ENCODE assay signal across 12 cellular contexts in the genomic region with DNA sequence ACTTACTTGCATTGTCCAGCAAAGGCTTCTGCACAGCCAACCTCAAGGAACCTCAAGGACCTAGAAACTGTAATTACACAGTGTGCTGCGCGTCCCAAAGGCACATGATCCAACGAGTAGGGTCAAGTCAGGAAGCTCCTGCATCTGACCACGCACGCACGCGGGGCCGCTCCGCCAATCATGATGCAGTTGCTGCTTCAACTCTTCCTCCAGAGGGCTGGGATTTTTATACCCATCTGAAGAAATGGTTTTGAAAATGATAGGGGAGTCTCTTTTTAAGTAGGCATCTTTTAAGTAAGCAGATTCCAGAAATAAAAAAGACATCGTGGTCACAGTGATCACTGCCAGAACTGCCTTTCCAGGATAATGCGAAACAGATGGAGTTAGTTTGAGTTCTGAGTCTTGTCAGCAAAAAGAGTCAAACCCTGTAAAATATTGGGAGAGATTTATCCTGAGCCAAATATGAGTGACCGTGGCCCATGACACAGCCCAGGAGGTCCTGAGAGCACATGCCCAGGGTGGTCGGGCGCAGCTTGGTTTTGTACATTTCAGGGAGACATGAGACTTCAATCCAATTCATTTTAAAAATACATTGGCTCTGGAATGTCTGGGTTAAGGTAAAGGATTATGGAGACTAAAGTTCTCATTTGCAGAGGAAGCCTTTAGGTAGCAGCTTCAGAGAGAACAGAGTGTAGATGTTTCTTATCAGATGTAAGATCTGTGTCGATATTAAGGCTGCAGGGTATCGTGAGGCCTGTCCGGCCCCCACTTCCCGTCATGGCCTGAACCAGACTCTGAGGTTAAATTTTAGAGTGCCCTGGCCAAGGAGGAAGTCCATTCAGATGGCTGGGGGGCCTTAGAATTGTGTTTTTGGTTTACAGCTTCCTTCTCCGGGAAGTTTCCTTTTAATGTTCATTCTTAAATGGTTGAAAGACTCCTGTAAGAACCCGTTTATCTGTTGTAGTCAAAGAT. TPM values are rescaled to one million over a fixed set of nuclear protein-coding genes. Genes with fewer than 3 reads are reported as not detected.
DNase-seq lines count a peak whose midpoint lies in the region; ATAC-seq and TF ChIP-seq lines count a peak whose summit lies in the region.
"Had no signal": no experiment of that assay in that cellular context is flagged by ENCODE, and none has a peak within 500 bp of the region (broad histone marks: within the 10 kb centered on the region; RNA-seq: fewer than 3 reads in every experiment).

No MANE protein-coding gene starts in this region.

- peaks cover 0 to 14% (median 2%) of the 10 kb centered on the region in 4 donors for H3K4me1 Mint-ChIP-seq in CD4-positive, alpha-beta memory T cell
- H3K4me1 Mint-ChIP-seq: activated B cell treated with CpG ODN at 0.5 μM for 24 hours; activated naive CD4-positive, alpha-beta T cell treated with anti-CD3 and anti-CD28 coated beads, Interleukin-2, amount 10 ng/mL, durations not matched to agents 7 days and 5 days had no signal

- no peaks in the 10 kb centered on the region for H3K79me1 ChIP-seq in IMR-90 (ENCODE audit: low read depth in 1 of 2, low read length in 2 of 2)

- peak overlapping the region; percentile 52 for H3K27ac ChIP-seq in IMR-90 (ENCODE audit: insufficient read depth, low read length)
- H3K27ac ChIP-seq in layer of hippocampus (ENCODE audit: low read depth, low read length): peak overlapping the region; percentile 6
- H3K27ac ChIP-seq in thymus (ENCODE audit: low read depth): peak overlapping the region; percentile 8
- no peak overlapping the region for H3K27ac ChIP-seq in CD4-positive, alpha-beta memory T cell (ENCODE audit: low read depth, low read length)

- H3K9me3 ChIP-seq in IMR-90 (ENCODE audit: control insufficient read depth, insufficient read depth, low read length): no peaks in the 10 kb centered on the region
- H3K9me3 ChIP-seq in thymus (ENCODE audit: control insufficient read depth): peaks cover 1% of the 10 kb centered on the region
- H3K9me3 ChIP-seq in CD4-positive, alpha-beta memory T cell (ENCODE audit: control insufficient read depth in 1 of 2, low read length in 2 of 2): no peaks in the 10 kb centered on the region

- H2AK9ac ChIP-seq in IMR-90 (replicated peaks; ENCODE audit: low read depth, low read length, poor library complexity): no peak overlapping the region

- peaks cover 0 to 7% (median 1%) of the 10 kb centered on the region in 8 donors for H3K9me3 Mint-ChIP-seq in CD4-positive, alpha-beta memory T cell
- H3K9me3 Mint-ChIP-seq: stimulated activated effector memory CD8-positive, alpha-beta T cell treated with anti-CD3 and anti-CD28 coated beads, Interleukin-12 subunit alpha, Interleukin-12 subunit beta, amount 100 ng/mL, for 72 hours had no signal

- in situ Hi-C loops in IMR-90 (cut with MboI; ENCODE audit: low sequenced_read_pairs) (no loop called here), astrocyte of the spinal cord (cut with HindIII; ENCODE audit: low sequenced_read_pairs) (no loop called here)

- peaks cover 15% of the 10 kb centered on the region for H3K4me1 ChIP-seq in IMR-90 (ENCODE audit: control insufficient read depth, insufficient read depth, low read length)
- peaks cover 3% of the 10 kb centered on the region for H3K4me1 ChIP-seq in thymus (ENCODE audit: control insufficient read depth, insufficient read depth, low read length)
- no peaks in the 10 kb centered on the region for H3K4me1 ChIP-seq in CD4-positive, alpha-beta memory T cell (ENCODE audit: insufficient read depth, low read length)

- H4K8ac ChIP-seq in IMR-90 (ENCODE audit: low read depth in 2 of 2, low read length in 2 of 2): peak overlapping the region; percentile 60 to 71

- peak overlapping the region; percentile 66; the same call in 1 of the 2 replicates for H3K4ac ChIP-seq in IMR-90 (ENCODE audit: low read depth, low read length)

- no peak overlapping the region for H3K4me2 ChIP-seq in IMR-90 (ENCODE audit: low read depth, low read length)

- H4K5ac ChIP-seq in IMR-90 (ENCODE audit: low read depth, low read length): 0 out of 2 replicates have a peak overlapping the region, but pooled peaks have one; percentile 6

- WGBS in IMR-90 (ENCODE audit: extremely low coverage in 2 of 2, insufficient read length in 1 of 2), 2 experiments: no CpG with 5 or more reads among the region's 20 CpGs
- WGBS in thymus: 71% methylated on average over 20 of the region's 20 CpGs

- no peaks in the 10 kb centered on the region for H3K36me3 Mint-ChIP-seq in CD4-positive, alpha-beta memory T cell
- H3K36me3 Mint-ChIP-seq: activated naive CD4-positive, alpha-beta T cell treated with anti-CD3 and anti-CD28 coated beads, Interleukin-2, amount 10 ng/mL, durations not matched to agents 7 days and 5 days; stimulated activated effector memory CD8-positive, alpha-beta T cell treated with anti-CD3 and anti-CD28 coated beads, Interleukin-12 subunit alpha, Interleukin-12 subunit beta, amount 100 ng/mL, for 72 hours had no signal

- peak overlapping the region; percentile 3; the same call in 1 of the 2 replicates for H3K18ac ChIP-seq in IMR-90 (ENCODE audit: low read depth, low read length)

- peak overlapping the region; percentile 48; the same call in 1 of the 3 replicates for H2BK15ac ChIP-seq in IMR-90 (ENCODE audit: low read depth, low read length)

- peak overlapping the region; percentile 68 for H3K14ac ChIP-seq in IMR-90 (replicated peaks; ENCODE audit: low read depth, low read length)

- intact Hi-C loops in IMR-90 (cut with micrococcal nuclease): loop anchor here (10.0 kb wide), 2 partner anchors 77 to 207 kb away; a partner anchor contains a TSS
- intact Hi-C loops in CD4-positive, alpha-beta memory T cell (cut with micrococcal nuclease): no loop called here

- peak overlapping the region; percentile 49 for H4K91ac ChIP-seq in IMR-90 (ENCODE audit: insufficient read depth, low read depth, low read length)

- H3K27ac Mint-ChIP-seq in CD4-positive, alpha-beta memory T cell: no peak overlapping the region
- H3K27ac Mint-ChIP-seq: activated B cell treated with CpG ODN at 0.5 μM for 24 hours; activated naive CD4-positive, alpha-beta T cell treated with anti-CD3 and anti-CD28 coated beads, Interleukin-2, amount 10 ng/mL, durations not matched to agents 7 days and 5 days; stimulated activated effector memory CD8-positive, alpha-beta T cell treated with anti-CD3 and anti-CD28 coated beads, Interleukin-12 subunit alpha, Interleukin-12 subunit beta, amount 100 ng/mL, for 72 hours had no signal

- no peak overlapping the region for H3K4me3 Mint-ChIP-seq in CD4-positive, alpha-beta memory T cell
- H3K4me3 Mint-ChIP-seq: activated B cell treated with CpG ODN at 0.5 μM for 24 hours; activated naive CD4-positive, alpha-beta T cell treated with anti-CD3 and anti-CD28 coated beads, Interleukin-2, amount 10 ng/mL, durations not matched to agents 7 days and 5 days; stimulated activated effector memory CD8-positive, alpha-beta T cell treated with anti-CD3 and anti-CD28 coated beads, Interleukin-12 subunit alpha, Interleukin-12 subunit beta, amount 100 ng/mL, for 72 hours had no signal

- H3K23ac ChIP-seq in IMR-90 (ENCODE audit: low read depth, low read length): no peak overlapping the region; the same call in 1 of the 2 replicates

- dilution Hi-C loops in IMR-90 (cut with HindIII; ENCODE audit: low sequenced_read_pairs, unreplicated experiment): no loop called here

- CTCF ChIA-PET in IMR-90 (lab: Yijun Ruan, JAX): interaction anchor here (0.6 to 1.3 kb wide), 6 partner anchors 9 to 86 kb away, joined by 3 to 4 read pairs (median 3); no protein-coding TSS in a partner anchor
- CTCF ChIA-PET in CD4-positive, alpha-beta memory T cell (lab: Charles Lee; ENCODE audit: partially characterized antibody): no interaction called here

- BruUV-seq in IMR-90 (replicated peaks; lab: Mats Ljungman, UMichigan): no TSS peak

- H2AK5ac ChIP-seq in IMR-90 (ENCODE audit: low read depth, low read length): peak overlapping the region; percentile 53; the same call in 1 of the 2 replicates

- H3K27me3 Mint-ChIP-seq in CD4-positive, alpha-beta memory T cell: peaks cover 16 to 17% of the 10 kb centered on the region in 2 donors

- no peaks in the 10 kb centered on the region for H4K20me1 ChIP-seq in IMR-90 (ENCODE audit: insufficient read depth, low read length)

- H3K4me3 ChIP-seq in IMR-90 (ENCODE audit: insufficient read depth, low read depth, low read length): no peak overlapping the region
- H3K4me3 ChIP-seq in astrocyte of the spinal cord (ENCODE audit: low read depth, low read length): no peak overlapping the region
- no peak overlapping the region for H3K4me3 ChIP-seq in thymus (ENCODE audit: low read length)
- no peak overlapping the region for H3K4me3 ChIP-seq in CD4-positive, alpha-beta memory T cell (ENCODE audit: low read length in 2 of 2)

- H3K9me1 ChIP-seq in IMR-90 (ENCODE audit: insufficient read depth, low read length): peaks cover 14% of the 10 kb centered on the region

- no peak for ATAC-seq in IMR-90 (ENCODE audit: low read depth)
- ATAC-seq: stimulated activated effector memory CD8-positive, alpha-beta T cell treated with anti-CD3 and anti-CD28 coated beads, Interleukin-12 subunit alpha, Interleukin-12 subunit beta, amount 100 ng/mL, for 72 hours had no signal

- TF ChIP-seq POLR2A in IMR-90 (IDR thresholded peaks at IDR 0.05; ENCODE audit: low read depth, low read length): no peak

- H3K9ac ChIP-seq in IMR-90 (ENCODE audit: low read depth, low read length): 0 out of 2 replicates have a peak overlapping the region, but pooled peaks have one; percentile 21

- no peaks in the 10 kb centered on the region for H3K27me3 ChIP-seq in IMR-90 (ENCODE audit: control insufficient read depth, insufficient read depth, low read length)
- no peaks in the 10 kb centered on the region for H3K27me3 ChIP-seq in layer of hippocampus (ENCODE audit: control insufficient read depth, insufficient read depth, low read length)
- peaks cover 6% of the 10 kb centered on the region for H3K27me3 ChIP-seq in thymus (ENCODE audit: control insufficient read depth, insufficient read depth)
- peaks cover 4% of the 10 kb centered on the region for H3K27me3 ChIP-seq in CD4-positive, alpha-beta memory T cell (ENCODE audit: insufficient read depth, low read length)

- peak overlapping the region; percentile 68 for H2AFZ ChIP-seq in IMR-90 (replicated peaks; ENCODE audit: low read length, poor library complexity)

- H3K36me3 ChIP-seq in IMR-90 (ENCODE audit: control insufficient read depth, insufficient read depth, low read length) (no peaks in the 10 kb centered on the region), thymus (ENCODE audit: control insufficient read depth, insufficient read depth) (no peaks in the 10 kb centered on the region)
- H3K36me3 ChIP-seq in CD4-positive, alpha-beta memory T cell (ENCODE audit: insufficient read depth, low read length): no peaks in the 10 kb centered on the region

- H3K56ac ChIP-seq in IMR-90 (ENCODE audit: extremely low read depth, insufficient read depth, low read length): peak overlapping the region; percentile 19; the same call in 1 of the 2 replicates

- peak; percentile 64 for DNase-seq in IMR-90
- DNase-seq in astrocyte of the spinal cord (ENCODE audit: low read depth, low spot score): peak; percentile 62
- no peak for DNase-seq in epidermal melanocyte (ENCODE audit: insufficient read length, low spot score)
- DNase-seq in CD4-positive, alpha-beta memory T cell: no peak
- no peak for DNase-seq in NCI-H2081 (lab: John Stamatoyannopoulos, UW)
- DNase-seq: activated B cell treated with CpG ODN at 0.5 μM for 24 hours; activated naive CD4-positive, alpha-beta T cell treated with anti-CD3 and anti-CD28 coated beads, Interleukin-2, amount 10 ng/mL, durations not matched to agents 7 days and 5 days; NCI-H774; small intestine had no signal

- POLR2A ChIA-PET in IMR-90 (lab: Charles Lee; ENCODE audit: unreplicated experiment): no interaction called here
- POLR2A ChIA-PET in CD4-positive, alpha-beta memory T cell (lab: Charles Lee; ENCODE audit: partially characterized antibody): no interaction called here

- TF ChIP-seq CTCF in IMR-90 (conservative IDR thresholded peaks at IDR 0.05; ENCODE audit: low read depth, low read length): no peak
- TF ChIP-seq CTCF in astrocyte of the spinal cord (IDR thresholded peaks at IDR 0.05; ENCODE audit: low read depth, low read length): no peak

- peak overlapping the region; percentile 45 for H2BK5ac ChIP-seq in IMR-90 (ENCODE audit: low read depth, low read length, poor library complexity, severe bottlenecking)

- peak overlapping the region; percentile 78; the same call in 1 of the 2 replicates for H2BK20ac ChIP-seq in IMR-90 (ENCODE audit: low read depth, low read length)

- TF ChIP-seq RAD21 in IMR-90 (IDR thresholded peaks at IDR 0.05; ENCODE audit: low read length): no peak

- H2BK120ac ChIP-seq in IMR-90 (ENCODE audit: low read depth, low read length): peak overlapping the region; percentile 64

RNA-seq across cellular contexts. Expression of a gene that starts 34.2 kb away (rescaled TPM):
- not detected in 2 replicates for total RNA-seq in IMR-90 (2012; rRNA removed)
- not detected in 2 replicates for polyA plus RNA-seq in IMR-90 (2012; rRNA removed)
- not detected in 2 replicates for polyA plus RNA-seq in IMR-90 (2012; cell fraction: cytosol; rRNA removed)
- 0.34 and 0.83 TPM in 2 replicates for polyA plus RNA-seq in IMR-90 (2012; cell fraction: nucleus; rRNA removed; ENCODE audit: low replicate concordance)
- 1.5 TPM for polyA plus RNA-seq in thymus
- total RNA-seq in CD4-positive, alpha-beta memory T cell: not detected
- polyA plus RNA-seq in CD4-positive, alpha-beta memory T cell: not detected
- total RNA-seq: activated B cell treated with CpG ODN at 0.5 μM for 24 hours had no signal

RNA-seq across cellular contexts. Expression of a gene that starts 47.3 kb away (rescaled TPM):
- total RNA-seq in IMR-90 (2012; rRNA removed): not detected in 2 replicates
- polyA plus RNA-seq in IMR-90 (2012; rRNA removed): not detected in 2 replicates
- polyA plus RNA-seq in IMR-90 (2012; cell fraction: cytosol; rRNA removed): not detected in 2 replicates
- polyA plus RNA-seq in IMR-90 (2012; cell fraction: nucleus; rRNA removed; ENCODE audit: low replicate concordance): not detected in 2 replicates
- 1.3 TPM for polyA plus RNA-seq in thymus
- total RNA-seq in CD4-positive, alpha-beta memory T cell: not detected
- polyA plus RNA-seq in CD4-positive, alpha-beta memory T cell: not detected
- total RNA-seq: activated B cell treated with CpG ODN at 0.5 μM for 24 hours had no signal

Comparison
In these comparisons a context has a peak if more than half of its experiments do, and no peak if none do; other contexts are left out.
1. DNase-seq: peak in IMR-90 (single experiment) and astrocyte of the spinal cord (single experiment); none in epidermal melanocyte (single experiment), CD4-positive, alpha-beta memory T cell (0 of 5) and NCI-H2081 (0 of 2).